In genomic region chr1:44826375-44827196, GRCh38 we compare ENCODE assay signal across 11 cellular contexts. TPM values are rescaled to one million over a fixed set of nuclear protein-coding genes. Genes with fewer than 3 reads are reported as not detected.
DNase-seq lines count a peak whose midpoint lies in the region; ATAC-seq and TF ChIP-seq lines count a peak whose summit lies in the region.
"Had no signal": no experiment of that assay in that cellular context is flagged by ENCODE, and none has a peak within 500 bp of the region (broad histone marks: within the 10 kb centered on the region; RNA-seq: fewer than 3 reads in every experiment).

No MANE protein-coding gene starts in this region.

- H3K9me3 ChIP-seq in endodermal cell (ENCODE audit: control insufficient read depth, low read length) (no peaks in the 10 kb centered on the region), upper lobe of right lung (no peaks in the 10 kb centered on the region), SJCRH30 (replicated peaks) (no peaks in the 10 kb centered on the region)

- H3K36me3 ChIP-seq in endodermal cell (ENCODE audit: control insufficient read depth, insufficient read depth, low read length) (no peaks in the 10 kb centered on the region), upper lobe of right lung (no peaks in the 10 kb centered on the region), SJCRH30 (no peaks in the 10 kb centered on the region)

- TF ChIP-seq CTCF in endodermal cell (conservative IDR thresholded peaks at IDR 0.05) (no peak), upper lobe of right lung (IDR thresholded peaks at IDR 0.05) (no peak), mesothelial cell of epicardium (IDR thresholded peaks at IDR 0.05; ENCODE audit: unreplicated experiment) (no peak)

- H3K4me1 ChIP-seq in endodermal cell (ENCODE audit: control insufficient read depth, insufficient read depth, low read length) (no peaks in the 10 kb centered on the region), upper lobe of right lung (peaks cover 17% of the 10 kb centered on the region), SJCRH30 (no peaks in the 10 kb centered on the region)

- WGBS in endodermal cell (ENCODE audit: insufficient coverage in 1 of 2, insufficient read length in 1 of 2), 2 experiments = 85 to 89% methylated on average over 14 to 24 of the region's 24 CpGs

- no peaks in the 10 kb centered on the region for H3K36me3 Mint-ChIP-seq in endodermal cell (ENCODE audit: low read depth)
- no peaks in the 10 kb centered on the region for H3K36me3 Mint-ChIP-seq in mesothelial cell of epicardium

- H3K4me3 Mint-ChIP-seq in endodermal cell (no peak overlapping the region), mesothelial cell of epicardium (no peak overlapping the region)

- DNase-seq in SIG-M5 treated with dmso at 0.1 percent for 504 hours (lab: John Stamatoyannopoulos, UW; ENCODE audit: unreplicated experiment) = peak; percentile 50
- no peak for DNase-seq in SIG-M5 (lab: John Stamatoyannopoulos, UW)
- peak; percentile 60 for DNase-seq in endodermal cell
- peak; percentile 77 for DNase-seq in medulla oblongata (ENCODE audit: extremely low spot score)
- DNase-seq in upper lobe of right lung = peak; percentile 84
- no peak for DNase-seq in HuH-7 (ENCODE audit: low spot score)
- no peak for DNase-seq in mesothelial cell of epicardium (ENCODE audit: low spot score in 2 of 2, unreplicated experiment in 2 of 2)
- no peak for DNase-seq in SJCRH30
- DNase-seq: 8988T; activated naive CD4-positive, alpha-beta T cell; effector CD4-positive, alpha-beta T cell had no signal

- H3K27ac Mint-ChIP-seq in endodermal cell = no peak overlapping the region
- H3K27ac Mint-ChIP-seq in mesothelial cell of epicardium = no peak overlapping the region

- intact Hi-C loops in upper lobe of right lung (cut with DNase I) = no loop called here

- H3K27me3 ChIP-seq in endodermal cell (ENCODE audit: control insufficient read depth, insufficient read depth, low read length, poor library complexity, severe bottlenecking) (no peaks in the 10 kb centered on the region), upper lobe of right lung (no peaks in the 10 kb centered on the region), SJCRH30 (no peaks in the 10 kb centered on the region)

- H3K9ac ChIP-seq in endodermal cell (ENCODE audit: extremely low read depth, low read length, poor library complexity, severe bottlenecking) = no peak overlapping the region

- no peak overlapping the region for H3K4me3 ChIP-seq in endodermal cell (ENCODE audit: low read length)
- H3K4me3 ChIP-seq in upper lobe of right lung = no peak overlapping the region
- H3K4me3 ChIP-seq in SJCRH30 = no peak overlapping the region

- peaks cover 4% of the 10 kb centered on the region for H3K4me1 Mint-ChIP-seq in endodermal cell
- peaks cover 6% of the 10 kb centered on the region for H3K4me1 Mint-ChIP-seq in mesothelial cell of epicardium

- H3K9me3 Mint-ChIP-seq in endodermal cell (no peaks in the 10 kb centered on the region), mesothelial cell of epicardium (no peaks in the 10 kb centered on the region)

- H3K27ac ChIP-seq in endodermal cell (ENCODE audit: low read depth, low read length) (no peak overlapping the region), upper lobe of right lung (peak overlapping the region; percentile 30), SJCRH30 (no peak overlapping the region)

- no peaks in the 10 kb centered on the region for H3K27me3 Mint-ChIP-seq in endodermal cell (ENCODE audit: insufficient read depth)
- H3K27me3 Mint-ChIP-seq in mesothelial cell of epicardium (ENCODE audit: low read depth) = no peaks in the 10 kb centered on the region

- peak; percentile 90 for ATAC-seq in upper lobe of right lung

RNA-seq across cellular contexts. Expression of gene PTCH2, which starts 16.5 kb away (rescaled TPM):
- total RNA-seq in endodermal cell (1 to 10 TPM; 1.5 to 1.6 TPM), upper lobe of right lung (0.64 TPM), mesothelial cell of epicardium (1.4 to 1.7 TPM (median 1.4 TPM) in 3 replicates)
- polyA plus RNA-seq in endodermal cell (2013, experiment 1 of 2) = 5.8 TPM
- 9.9 TPM for polyA plus RNA-seq in endodermal cell (2013, experiment 2 of 2)
- total RNA-seq in SJCRH30 (2014; rRNA removed; shearing (Covaris generic)) = 1.3 and 1.8 TPM in 2 replicates

RNA-seq across cellular contexts. Expression of gene BTBD19, which starts 18.3 kb away (rescaled TPM):
- total RNA-seq in endodermal cell (1 to 10 TPM; 7.4 to 7.9 TPM), upper lobe of right lung (9.2 TPM), mesothelial cell of epicardium (33.6 to 43.7 TPM (median 38.3 TPM) in 3 replicates)
- polyA plus RNA-seq in endodermal cell (2013, experiment 1 of 2) = 3.2 TPM
- 3.9 TPM for polyA plus RNA-seq in endodermal cell (2013, experiment 2 of 2)
- total RNA-seq in SJCRH30 (2014; rRNA removed; shearing (Covaris generic)) = 0.43 and 1.4 TPM in 2 replicates

RNA-seq across cellular contexts. Expression of gene DYNLT4, which starts 19.4 kb away (rescaled TPM):
- under 1 TPM in 1 of 2 donors, not detected in 1; 0.64 TPM for total RNA-seq in endodermal cell
- polyA plus RNA-seq in endodermal cell (2013, experiment 1 of 2) = not detected
- polyA plus RNA-seq in endodermal cell (2013, experiment 2 of 2) = not detected
- not detected for total RNA-seq in upper lobe of right lung
- total RNA-seq in mesothelial cell of epicardium = 0.31 to 0.72 TPM (median 0.47 TPM) in 3 replicates
- not detected in 2 replicates for total RNA-seq in SJCRH30 (2014; rRNA removed; shearing (Covaris generic))

RNA-seq across cellular contexts. Expression of gene PLK3, which starts 26.4 kb away (rescaled TPM):
- 1 to 10 TPM; 3.3 to 9.0 TPM for total RNA-seq in endodermal cell
- 27.1 TPM for polyA plus RNA-seq in endodermal cell (2013, experiment 1 of 2)
- 21.7 TPM for polyA plus RNA-seq in endodermal cell (2013, experiment 2 of 2)
- 38.8 TPM for total RNA-seq in upper lobe of right lung
- 24.7 to 27.5 TPM (median 27.4 TPM) in 3 replicates for total RNA-seq in mesothelial cell of epicardium
- total RNA-seq in SJCRH30 (2014; rRNA removed; shearing (Covaris generic)) = 8.0 and 11.4 TPM in 2 replicates

RNA-seq across cellular contexts. Expression of gene BEST4, which starts 38.6 kb away (rescaled TPM):
- 1 to 10 TPM; 1.6 to 2.3 TPM for total RNA-seq in endodermal cell
- 0.89 TPM for polyA plus RNA-seq in endodermal cell (2013, experiment 1 of 2)
- 0.99 TPM for polyA plus RNA-seq in endodermal cell (2013, experiment 2 of 2)
- total RNA-seq in upper lobe of right lung = not detected
- 1.4 to 1.7 TPM (median 1.4 TPM) in 3 replicates for total RNA-seq in mesothelial cell of epicardium
- not detected in 2 replicates for total RNA-seq in SJCRH30 (2014; rRNA removed; shearing (Covaris generic))

Comparison
In these comparisons a context has a peak if more than half of its experiments do, and no peak if none do; other contexts are left out.
1. DNase-seq: peak in SIG-M5 treated with dmso at 0.1 percent for 504 hours (single experiment), endodermal cell (single experiment), medulla oblongata (single experiment) and upper lobe of right lung (single experiment); none in SIG-M5 (single experiment), HuH-7 (single experiment), mesothelial cell of epicardium (0 of 2) and SJCRH30 (0 of 2).